In genomic region chr10:90125406-90125805, GRCh38 we compare ENCODE assay signal across 22 cellular contexts.
DNase-seq lines count a peak whose midpoint lies in the region; TF ChIP-seq lines count a peak whose summit lies in the region.
"Had no signal": no experiment of that assay in that cellular context is flagged by ENCODE, and none has a peak within 500 bp of the region (broad histone marks: within the 10 kb centered on the region; RNA-seq: fewer than 3 reads in every experiment).

No MANE protein-coding gene starts in this region.

- TF ChIP-seq CTCF in mesothelial cell of epicardium (IDR thresholded peaks at IDR 0.05; ENCODE audit: unreplicated experiment) (no peak), GM20000 (IDR thresholded peaks at IDR 0.05; ENCODE audit: extremely low read depth, missing control alignments) (no peak)

- H3K27me3 Mint-ChIP-seq in mesothelial cell of epicardium (ENCODE audit: low read depth), result no peaks in the 10 kb centered on the region
- H3K27me3 Mint-ChIP-seq: natural killer cell treated with Interleukin-12 subunit alpha and Interleukin-12 subunit beta and Interleukin-15 and Interleukin-18, amount 100 ng/mL, for 72 hours had no signal

- H3K9me3 Mint-ChIP-seq in mesothelial cell of epicardium, result peaks cover 11% of the 10 kb centered on the region
- H3K9me3 Mint-ChIP-seq: T-cell had no signal

- H3K4me3 Mint-ChIP-seq in mesothelial cell of epicardium, result peak overlapping the region; percentile 2
- H3K4me3 Mint-ChIP-seq: CD14-positive monocyte; natural killer cell treated with Interleukin-12 subunit alpha and Interleukin-12 subunit beta and Interleukin-15 and Interleukin-18, amount 100 ng/mL, for 72 hours; T-cell had no signal

- DNase-seq in Daoy (ENCODE audit: low read depth) (peak; percentile 11), NCI-H446 treated with DMSO at 0.1 percent for 48 hours (lab: John Stamatoyannopoulos, UW) (peak; percentile 64), astrocyte of the hippocampus (ENCODE audit: low read depth, low spot score) (peak; percentile 46), mesothelial cell of epicardium (ENCODE audit: low spot score in 2 of 2, unreplicated experiment in 2 of 2) (no peak), midbrain (lab: John Stamatoyannopoulos, UW) (no peak), GM20000 (ENCODE audit: low spot score) (no peak)
- DNase-seq in activated effector memory CD4-positive, alpha-beta T cell treated with anti-CD3 and anti-CD28 coated beads, Interleukin-2, amount 50 U/mL, for 16 hours, result no peak
- DNase-seq in activated CD4-positive, alpha-beta T cell treated with anti-CD3 and anti-CD28 coated beads for 1 hour, result no peak
- DNase-seq: activated CD4-positive, alpha-beta T cell treated with anti-CD3 and anti-CD28 coated beads, Interleukin-2, amount 50 U/mL, for 1 hour; activated effector memory CD4-positive, alpha-beta T cell treated with Interleukin-2 at 50 U/mL for 16 hours; IMR-90; left lung; MG63; NCI-H146; NCI-H774; PC-3; posterior cingulate gyrus; SHP77; T-cell; uterus had no signal

- H3K4me1 Mint-ChIP-seq in mesothelial cell of epicardium, result no peaks in the 10 kb centered on the region
- H3K4me1 Mint-ChIP-seq: CD14-positive monocyte, T-cell had no signal

- peak overlapping the region; percentile 88 for H3K27ac Mint-ChIP-seq in mesothelial cell of epicardium
- H3K27ac Mint-ChIP-seq: CD14-positive monocyte; natural killer cell treated with Interleukin-12 subunit alpha and Interleukin-12 subunit beta and Interleukin-15 and Interleukin-18, amount 100 ng/mL, for 72 hours; T-cell had no signal

- H3K36me3 Mint-ChIP-seq in mesothelial cell of epicardium, result no peaks in the 10 kb centered on the region
- H3K36me3 Mint-ChIP-seq: CD14-positive monocyte; natural killer cell treated with Interleukin-12 subunit alpha and Interleukin-12 subunit beta and Interleukin-15 and Interleukin-18, amount 100 ng/mL, for 72 hours; T-cell had no signal

Comparison
In these comparisons a context has a peak if more than half of its experiments do, and no peak if none do; other contexts are left out.
1. DNase-seq: peak in Daoy (single experiment), NCI-H446 treated with DMSO at 0.1 percent for 48 hours (single experiment) and astrocyte of the hippocampus (single experiment); none in mesothelial cell of epicardium (0 of 2), activated effector memory CD4-positive, alpha-beta T cell treated with anti-CD3 and anti-CD28 coated beads, Interleukin-2, amount 50 U/mL, for 16 hours (single experiment), midbrain (single experiment), activated CD4-positive, alpha-beta T cell treated with anti-CD3 and anti-CD28 coated beads for 1 hour (single experiment) and GM20000 (single experiment).